Comparison of ENCODE assay signal across 16 cellular contexts in genomic region chr4:10831727-10832408, GRCh38.
"Had no signal": no experiment of that assay in that cellular context is flagged by ENCODE, and none has a peak within 500 bp of the region (broad histone marks: within the 10 kb centered on the region; RNA-seq: fewer than 3 reads in every experiment).

No MANE protein-coding gene starts in this region.

- DNase-seq: activated CD4-positive, alpha-beta T cell treated with anti-CD3 and anti-CD28 coated beads, Interleukin-2, amount 50 U/mL, for 4 hours; activated effector memory CD4-positive, alpha-beta T cell treated with Interleukin-2 at 50 U/mL for 16 hours; activated T-cell treated with anti-CD3 and anti-CD28 coated beads, Interleukin-2, amount 50 U/mL, for 24 hours; left colon; mucosa of descending colon; natural killer cell; occipital lobe; psoas muscle; stimulated activated CD4-positive, alpha-beta T cell treated with anti-CD3 and anti-CD28 coated beads, Interleukin-12 subunit alpha, Interleukin-12 subunit beta, amount 100 ng/mL, for 4 hours; stimulated activated naive CD8-positive, alpha-beta T cell treated with anti-CD3 and anti-CD28 coated beads, Interleukin-15, Interleukin-2, amounts not matched to agents 100 U/mL and 50 U/mL, for 24 hours; upper lobe of left lung had no signal

- H3K4me3 ChIP-seq: breast epithelium, esophagus muscularis mucosa, lung, mucosa of descending colon, psoas muscle, upper lobe of left lung had no signal

- H3K9me3 Mint-ChIP-seq: activated naive CD4-positive, alpha-beta T cell treated with anti-CD3 and anti-CD28 coated beads, Interleukin-2, amount 50 U/mL, for 24 hours; activated T-cell treated with anti-CD3 and anti-CD28 coated beads, Interleukin-2, amount 50 U/mL, for 24 hours; natural killer cell had no signal

- H3K4me3 Mint-ChIP-seq: activated naive CD4-positive, alpha-beta T cell treated with anti-CD3 and anti-CD28 coated beads, Interleukin-2, amount 50 U/mL, for 24 hours; activated T-cell treated with anti-CD3 and anti-CD28 coated beads, Interleukin-2, amount 50 U/mL, for 24 hours; natural killer cell had no signal

- H3K27me3 Mint-ChIP-seq: activated naive CD4-positive, alpha-beta T cell treated with anti-CD3 and anti-CD28 coated beads, Interleukin-2, amount 50 U/mL, for 24 hours; activated T-cell treated with anti-CD3 and anti-CD28 coated beads, Interleukin-2, amount 50 U/mL, for 24 hours had no signal

- H3K27me3 ChIP-seq: breast epithelium, esophagus muscularis mucosa, upper lobe of left lung had no signal

- H3K4me1 Mint-ChIP-seq: activated naive CD4-positive, alpha-beta T cell treated with anti-CD3 and anti-CD28 coated beads, Interleukin-2, amount 50 U/mL, for 24 hours; natural killer cell had no signal

- H3K36me3 ChIP-seq: breast epithelium, esophagus muscularis mucosa, upper lobe of left lung had no signal

- H3K36me3 Mint-ChIP-seq: activated naive CD4-positive, alpha-beta T cell treated with anti-CD3 and anti-CD28 coated beads, Interleukin-2, amount 50 U/mL, for 24 hours; natural killer cell had no signal

- ATAC-seq: left colon; mucosa of descending colon; natural killer cell; psoas muscle; sciatic nerve; stimulated activated naive CD8-positive, alpha-beta T cell treated with anti-CD3 and anti-CD28 coated beads, Interleukin-15, Interleukin-2, amounts not matched to agents 100 U/mL and 50 U/mL, for 24 hours had no signal

- H3K27ac Mint-ChIP-seq: activated naive CD4-positive, alpha-beta T cell treated with anti-CD3 and anti-CD28 coated beads, Interleukin-2, amount 50 U/mL, for 24 hours; activated T-cell treated with anti-CD3 and anti-CD28 coated beads, Interleukin-2, amount 50 U/mL, for 24 hours; natural killer cell had no signal
